10 cellular contexts compared by ENCODE assay signal in the genomic region with DNA sequence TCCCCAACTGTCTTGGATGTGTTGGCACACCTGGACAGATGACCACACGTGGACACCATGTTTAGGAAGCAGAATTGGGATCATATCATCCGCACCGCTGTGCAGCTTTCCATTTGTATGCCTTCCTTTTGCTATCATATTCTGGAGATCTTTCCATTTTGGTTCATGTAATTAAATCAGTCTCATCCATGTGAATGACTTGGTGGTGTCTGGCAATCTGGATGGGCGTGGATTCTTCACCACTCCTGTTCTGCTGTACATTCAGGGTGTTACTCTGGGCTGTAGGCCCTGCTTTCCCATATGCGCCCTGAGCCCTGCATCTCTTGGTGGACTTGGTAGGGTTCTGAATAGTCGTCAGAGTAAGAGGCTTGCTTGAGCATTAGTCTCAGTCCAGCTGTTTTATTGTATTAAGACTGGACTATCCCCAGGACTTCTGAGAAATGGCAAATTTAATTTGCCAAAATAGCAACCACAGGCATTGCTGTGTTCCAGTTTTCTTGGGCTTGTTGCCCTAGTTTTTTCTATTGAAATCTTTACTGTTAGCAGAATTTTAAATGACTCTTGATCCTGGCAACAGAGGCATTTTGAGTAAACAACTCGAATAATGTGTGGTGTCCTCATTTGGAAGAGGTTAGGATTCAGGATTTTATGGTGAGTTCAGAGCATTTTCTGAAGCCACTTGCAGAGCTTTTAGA. TPM values are rescaled to one million over a fixed set of nuclear protein-coding genes. Genes with fewer than 3 reads are reported as not detected.
DNase-seq lines count a peak whose midpoint lies in the region; ATAC-seq, FAIRE-seq and TF ChIP-seq lines count a peak whose summit lies in the region.
"Had no signal": no experiment of that assay in that cellular context is flagged by ENCODE, and none has a peak within 500 bp of the region (broad histone marks: within the 10 kb centered on the region; RNA-seq: fewer than 3 reads in every experiment).

No MANE protein-coding gene starts in this region.

- H3K36me3 ChIP-seq in right atrium auricular region: peaks cover 3% of the 10 kb centered on the region
- H3K36me3 ChIP-seq in skeletal muscle tissue (ENCODE audit: control insufficient read depth in 3 of 3, insufficient read depth in 3 of 3, low read length in 3 of 3): peaks cover 0 to 2% (median 2%) of the 10 kb centered on the region in 3 donors

- H3K4me3 Mint-ChIP-seq in activated naive CD8-positive, alpha-beta T cell treated with anti-CD3 and anti-CD28 coated beads for 36 hours: no peak overlapping the region

- H3K4me1 ChIP-seq in right atrium auricular region (peaks cover 0 to 47% of the 10 kb centered on the region in 2 donors), skeletal muscle tissue (ENCODE audit: control insufficient read depth in 3 of 3, insufficient read depth in 3 of 3, low read length in 3 of 3) (peaks cover 25 to 28% (median 27%) of the 10 kb centered on the region in 3 donors)

- peak overlapping the region; percentile 49 for H3K27ac Mint-ChIP-seq in activated naive CD8-positive, alpha-beta T cell treated with anti-CD3 and anti-CD28 coated beads for 36 hours

- H3K4me3 ChIP-seq in right atrium auricular region (peak overlapping the region in 1 of 2 donors; percentile 26), skeletal muscle tissue (ENCODE audit: low read length in 3 of 3) (no peak overlapping the region)

- FAIRE-seq in HTR-8/SVneo (lab: Jason Lieb, UNC) (no peak), GM12891 (lab: Jason Lieb, UNC) (no peak)
- FAIRE-seq: GM18507 had no signal

- TF ChIP-seq POLR2A in GM12891 (IDR thresholded peaks at IDR 0.05; ENCODE audit: low read depth, low read length): no peak

- peaks cover 3% of the 10 kb centered on the region for H3K9me3 Mint-ChIP-seq in activated naive CD8-positive, alpha-beta T cell treated with anti-CD3 and anti-CD28 coated beads for 36 hours

- H3K9ac ChIP-seq in skeletal muscle tissue (ENCODE audit: low read depth in 1 of 3, low read length in 3 of 3): peak overlapping the region in 1 of 3 donors; percentile 26

- H3K4me1 Mint-ChIP-seq in activated naive CD8-positive, alpha-beta T cell treated with anti-CD3 and anti-CD28 coated beads for 36 hours: peaks cover 60% of the 10 kb centered on the region

- DNase-seq in GM03348 (ENCODE audit: low spot score) (peak; percentile 76), right atrium auricular region (ENCODE audit: low spot score) (no peak), HTR-8/SVneo (ENCODE audit: insufficient read length, low spot score) (no peak), GM12891 (ENCODE audit: insufficient read length, low spot score) (no peak)
- DNase-seq in activated naive CD8-positive, alpha-beta T cell treated with anti-CD3 and anti-CD28 coated beads for 36 hours: no peak
- no peak for DNase-seq in central memory CD4-positive, alpha-beta T cell
- DNase-seq: NCI-H2029 treated with DMSO at 0.1 percent for 48 hours had no signal

- H3K9me3 ChIP-seq in right atrium auricular region (peaks cover 0 to 2% of the 10 kb centered on the region in 2 donors), skeletal muscle tissue (ENCODE audit: control insufficient read depth in 3 of 3, low read length in 3 of 3) (no peaks in the 10 kb centered on the region)

- H3K27me3 Mint-ChIP-seq in activated naive CD8-positive, alpha-beta T cell treated with anti-CD3 and anti-CD28 coated beads for 36 hours: no peaks in the 10 kb centered on the region

- ATAC-seq in HG03439 (IDR thresholded peaks at IDR 0.05; ENCODE audit: unreplicated experiment): no peak

- no peak for TF ChIP-seq CTCF in right atrium auricular region (IDR thresholded peaks at IDR 0.05)

- peaks cover 29% of the 10 kb centered on the region for H3K36me3 Mint-ChIP-seq in activated naive CD8-positive, alpha-beta T cell treated with anti-CD3 and anti-CD28 coated beads for 36 hours

- H3K27ac ChIP-seq in right atrium auricular region (peak overlapping the region; percentile 63 to 75), skeletal muscle tissue (ENCODE audit: low read depth, low read length) (peak overlapping the region; percentile 80)

- H3K27me3 ChIP-seq in right atrium auricular region (no peaks in the 10 kb centered on the region), skeletal muscle tissue (ENCODE audit: control insufficient read depth in 3 of 3, insufficient read depth in 3 of 3, low read length in 3 of 3) (no peaks in the 10 kb centered on the region)

TF ChIP-seq in GM12891, 5 proteins besides CTCF, POLR2A, EP300 and RAD21:
- TF ChIP-seq PAX5 (IDR thresholded peaks at IDR 0.05; ENCODE audit: insufficient read depth, low read length, severe bottlenecking) (no peak), POU2F2 (IDR thresholded peaks at IDR 0.05; ENCODE audit: low read depth, low read length) (no peak), POLR2AphosphoS5 (IDR thresholded peaks at IDR 0.05; ENCODE audit: low read depth, low read length) (no peak), SPI1 (IDR thresholded peaks at IDR 0.05; ENCODE audit: low read depth, low read length) (no peak)
TF ChIP-seq in GM12891: peak in this region for 0.

RNA-seq across cellular contexts. Expression of gene BANP, which starts 14.9 kb away (rescaled TPM):
- 10 to 100 TPM; 25.6 to 27.0 TPM for total RNA-seq in activated naive CD8-positive, alpha-beta T cell treated with anti-CD3 and anti-CD28 coated beads for 36 hours
- total RNA-seq in right atrium auricular region (10 to 100 TPM; 10.4 to 14.4 TPM), skeletal muscle tissue (28.2 TPM)
- 11.9 TPM for polyA plus RNA-seq in GM12891 (2012; ENCODE audit: low read depth, missing spikeins)

RNA-seq across cellular contexts. Expression of gene CA5A, which starts 29.8 kb away (rescaled TPM):
- total RNA-seq in activated naive CD8-positive, alpha-beta T cell treated with anti-CD3 and anti-CD28 coated beads for 36 hours: not detected
- not detected for total RNA-seq in right atrium auricular region
- total RNA-seq in skeletal muscle tissue: not detected
- 0.09 TPM for polyA plus RNA-seq in GM12891 (2012; ENCODE audit: low read depth, missing spikeins)
